In the genomic region with DNA sequence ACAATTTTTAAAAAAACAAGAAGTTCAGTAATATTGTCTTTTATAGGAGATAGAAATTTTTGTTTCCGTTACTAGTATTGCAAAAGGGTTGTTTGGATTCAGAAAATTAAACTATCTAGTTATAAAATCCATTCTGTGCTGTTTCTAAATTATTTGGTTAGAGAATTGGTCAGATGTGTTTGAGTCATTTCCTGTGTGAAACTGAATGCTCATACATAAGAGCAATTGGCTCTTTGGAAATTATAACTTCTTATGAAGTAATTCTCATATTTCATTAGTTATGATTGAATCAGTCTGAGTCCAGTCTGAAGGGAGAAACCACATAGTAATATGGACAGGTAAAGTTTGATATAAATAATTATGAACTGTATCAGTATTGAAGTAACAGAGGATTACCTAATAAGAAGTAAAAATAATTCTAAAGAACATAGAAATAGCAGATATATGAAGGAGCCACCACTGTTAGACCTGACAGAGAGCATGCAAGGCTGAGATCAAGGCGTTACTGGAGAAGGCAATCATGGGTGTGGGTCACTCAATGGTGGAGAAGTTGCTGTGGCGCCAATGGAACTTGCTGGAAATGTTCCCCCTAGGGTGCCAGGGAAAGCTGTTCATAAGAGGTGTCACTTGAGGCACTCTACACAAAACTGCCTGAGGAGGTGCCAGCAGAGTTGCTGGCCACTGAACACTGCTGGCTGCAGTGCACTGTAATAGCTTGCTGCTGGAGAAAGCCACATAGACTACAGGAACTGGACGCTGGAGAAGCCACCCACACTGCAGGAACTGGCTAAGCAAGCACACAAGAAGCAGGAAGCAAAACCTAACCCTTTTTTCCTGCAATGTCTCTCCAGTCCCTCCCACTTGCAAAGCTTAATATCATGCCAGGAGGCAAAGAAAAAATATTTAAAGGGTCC, we compare ENCODE assay signal across 8 cellular contexts. TPM values are rescaled to one million over a fixed set of nuclear protein-coding genes. Genes with fewer than 3 reads are reported as not detected.
DNase-seq lines count a peak whose midpoint lies in the region; ATAC-seq and TF ChIP-seq lines count a peak whose summit lies in the region.

No MANE protein-coding gene starts in this region.

- ATAC-seq in GM18909 (IDR thresholded peaks at IDR 0.05; ENCODE audit: poor library complexity, unreplicated experiment) = peak; percentile 72
- ATAC-seq in HG03469 (IDR thresholded peaks at IDR 0.05; ENCODE audit: unreplicated experiment) = peak; percentile 48

- no peaks in the 10 kb centered on the region; the same call in 1 of the 2 replicates for H3K9me3 ChIP-seq in AG04450 (ENCODE audit: control insufficient read depth, insufficient read depth, low read length)

- DNase-seq in AG04450 (ENCODE audit: low read depth, low spot score) (no peak), kidney tubule cell (ENCODE audit: low spot score) (peak; percentile 53), NCI-H1105 (lab: John Stamatoyannopoulos, UW) (no peak), HuH-7.5 (ENCODE audit: low spot score) (no peak), cortex of kidney (lab: John Stamatoyannopoulos, UW) (no peak)

- CTCF ChIA-PET in AG04450 (lab: Charles Lee) = interaction anchor here (0.6 to 1.8 kb wide), 6 partner anchors 19 to 107 kb away, joined by 3 to 5 read pairs (median 3); no protein-coding TSS in a partner anchor

- H3K27ac ChIP-seq in AG04450 (ENCODE audit: low read depth, low read length) (peak overlapping the region; percentile 91), adipose tissue (ENCODE audit: low read depth, low read length) (peak overlapping the region; percentile 65)

- POLR2A ChIA-PET in AG04450 (lab: Yijun Ruan, JAX) = interaction anchor here (0.8 to 1.5 kb wide), 2 partner anchors 18 to 64 kb away, joined by 4 to 7 read pairs; a partner anchor contains a TSS

- no peak for TF ChIP-seq CTCF in AG04450 (IDR thresholded peaks at IDR 0.05; ENCODE audit: low read depth, low read length)

- 38 to 77% (median 42%) methylated on average over 4 of the region's 4 CpGs for WGBS in adipose tissue, 3 donors

- no peaks in the 10 kb centered on the region for H3K27me3 ChIP-seq in AG04450 (ENCODE audit: control insufficient read depth, insufficient read depth, low read length)

- peak overlapping the region; percentile 22 for H3K4me3 ChIP-seq in AG04450 (ENCODE audit: low read depth, low read length)

RNA-seq across cellular contexts. Expression of a gene that starts 18.0 kb away (rescaled TPM):
- polyA plus RNA-seq in AG04450 (2011; rRNA removed) = 300 and 374 TPM in 2 replicates
- 134 and 258 TPM in 2 replicates for polyA minus RNA-seq in AG04450 (2011; rRNA and poly(A)+ RNA removed)
- polyA plus RNA-seq in adipose tissue = 10 to 100 TPM in 1 of 3 donors, 1 to 10 TPM in 1, under 1 TPM in 1; 0.77 to 17.0 (median 1.7) TPM

RNA-seq across cellular contexts. Expression of a gene that starts 57.2 kb away (rescaled TPM):
- polyA plus RNA-seq in AG04450 (2011; rRNA removed) (2.0 and 2.2 TPM in 2 replicates), adipose tissue (1 to 10 TPM; 4.6 to 8.5 (median 6.0) TPM)
- 0.92 and 2.4 TPM in 2 replicates for polyA minus RNA-seq in AG04450 (2011; rRNA and poly(A)+ RNA removed)

Comparison
In these comparisons a context has a peak if more than half of its experiments do, and no peak if none do; other contexts are left out.
1. RNA of a gene that starts 18.0 kb away (polyA plus RNA-seq): 300 to 374 TPM in AG04450; 0.77 to 17.0 TPM in adipose tissue; every median in the first group is over 10 times any median in the second.